ENCODE assay signal across 12 cellular contexts in the genomic region with DNA sequence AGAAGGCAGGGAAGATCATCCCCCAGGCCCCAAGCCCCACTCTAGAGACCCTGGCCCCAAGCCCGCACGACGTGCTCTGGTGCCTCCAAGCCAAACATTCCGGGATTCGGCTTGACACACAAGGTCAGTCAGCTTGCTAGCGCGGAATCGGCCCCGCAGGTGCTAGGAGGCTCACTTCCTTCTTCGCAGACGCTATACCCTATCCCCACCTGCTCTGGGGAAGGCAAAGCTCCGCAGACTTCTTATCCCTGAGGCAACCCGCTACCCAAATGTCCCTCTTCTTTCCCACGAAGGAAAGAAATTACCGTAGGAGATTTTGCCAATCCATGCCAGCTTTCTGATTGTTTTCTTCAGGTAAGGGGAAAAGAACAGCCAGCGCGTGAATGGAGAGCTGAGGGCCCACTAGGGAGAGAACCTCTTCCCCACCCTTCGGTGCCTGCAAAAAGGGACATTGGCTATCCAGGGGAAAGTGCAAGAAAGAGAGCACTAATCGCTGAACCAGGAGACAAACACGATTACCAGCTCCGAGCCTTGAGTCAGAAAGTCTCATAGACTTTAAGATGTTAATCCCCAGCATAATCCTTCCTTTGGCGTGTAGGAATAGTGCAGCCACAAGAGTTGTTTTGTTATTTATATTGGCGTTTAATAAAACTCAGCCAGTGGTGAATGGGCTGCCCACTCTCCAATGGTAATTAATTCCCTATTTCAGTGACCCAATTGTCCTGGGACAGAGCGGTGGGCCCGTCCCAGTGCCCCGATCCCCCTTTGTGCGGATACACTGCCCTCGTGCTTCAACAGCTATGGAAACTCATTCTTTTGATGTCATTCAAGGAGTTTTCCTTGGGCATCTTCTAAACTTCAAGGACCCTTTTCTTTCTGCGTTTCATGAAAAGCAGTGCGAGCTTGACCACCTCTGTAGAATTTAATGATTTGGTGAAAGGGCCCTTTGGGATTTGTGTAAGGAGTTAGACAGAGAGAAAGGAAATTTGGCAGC. TPM values are rescaled to one million over a fixed set of nuclear protein-coding genes. Genes with fewer than 3 reads are reported as not detected.
DNase-seq lines count a peak whose midpoint lies in the region; ATAC-seq and TF ChIP-seq lines count a peak whose summit lies in the region.
"Had no signal": no experiment of that assay in that cellular context is flagged by ENCODE, and none has a peak within 500 bp of the region (broad histone marks: within the 10 kb centered on the region; RNA-seq: fewer than 3 reads in every experiment).

No MANE protein-coding gene starts in this region.

- H3K27me3 ChIP-seq in hepatocyte, result peaks cover 100% of the 10 kb centered on the region
- peaks cover 90% of the 10 kb centered on the region for H3K27me3 ChIP-seq in BE2C

- no peaks in the 10 kb centered on the region for H3K9me3 Mint-ChIP-seq in activated T-cell treated with anti-CD3 and anti-CD28 coated beads, Interleukin-2, amount 50 U/mL, for 72 hours
- H3K9me3 Mint-ChIP-seq in activated T-cell treated with anti-CD3 and anti-CD28 coated beads, Interleukin-2, amount 50 U/mL, for 4 hours, result peaks cover 3% of the 10 kb centered on the region
- no peaks in the 10 kb centered on the region for H3K9me3 Mint-ChIP-seq in stimulated activated naive B cell treated with anti-CD40 and anti-IgM and Interleukin-4, amounts not matched to agents 10 μg/mL and 1 μg/mL and 100 μg/mL, for 72 hours

- H3K4me3 ChIP-seq in hepatocyte (no peak overlapping the region), BE2C (ENCODE audit: low read depth, low read length) (no peak overlapping the region)

- peak overlapping the region; percentile 70 to 81 for H3K4me3 Mint-ChIP-seq in activated T-cell treated with anti-CD3 and anti-CD28 coated beads, Interleukin-2, amount 50 U/mL, for 72 hours
- no peak overlapping the region for H3K4me3 Mint-ChIP-seq in activated T-cell treated with anti-CD3 and anti-CD28 coated beads, Interleukin-2, amount 50 U/mL, for 4 hours
- peak overlapping the region; percentile 70 to 74 for H3K4me3 Mint-ChIP-seq in stimulated activated naive B cell treated with anti-CD40 and anti-IgM and Interleukin-4, amounts not matched to agents 10 μg/mL and 1 μg/mL and 100 μg/mL, for 72 hours

- no peaks in the 10 kb centered on the region for H3K36me3 ChIP-seq in hepatocyte (replicated peaks; ENCODE audit: insufficient read depth, low read depth)
- no peaks in the 10 kb centered on the region for H3K36me3 ChIP-seq in BE2C

- peaks cover 66% of the 10 kb centered on the region for H3K4me1 Mint-ChIP-seq in activated T-cell treated with anti-CD3 and anti-CD28 coated beads, Interleukin-2, amount 50 U/mL, for 72 hours (ENCODE audit: low read depth)
- H3K4me1 Mint-ChIP-seq in activated T-cell treated with anti-CD3 and anti-CD28 coated beads, Interleukin-2, amount 50 U/mL, for 4 hours (ENCODE audit: low read depth), result peaks cover 34% of the 10 kb centered on the region
- peaks cover 24 to 65% of the 10 kb centered on the region in 2 donors for H3K4me1 Mint-ChIP-seq in stimulated activated naive B cell treated with anti-CD40 and anti-IgM and Interleukin-4, amounts not matched to agents 10 μg/mL and 1 μg/mL and 100 μg/mL, for 72 hours

- WGBS in hepatocyte (ENCODE audit: low lambda C conversion rate, missing lambda C conversion rate), result 4% methylated on average over 30 of the region's 30 CpGs

- no peak overlapping the region for H3K27ac Mint-ChIP-seq in activated T-cell treated with anti-CD3 and anti-CD28 coated beads, Interleukin-2, amount 50 U/mL, for 72 hours
- H3K27ac Mint-ChIP-seq in stimulated activated naive B cell treated with anti-CD40 and anti-IgM and Interleukin-4, amounts not matched to agents 10 μg/mL and 1 μg/mL and 100 μg/mL, for 72 hours, result peak overlapping the region; percentile 87

- no peaks in the 10 kb centered on the region for H4K20me1 ChIP-seq in hepatocyte (ENCODE audit: insufficient read depth, poor library complexity, severe bottlenecking)

- no peak for ATAC-seq in activated T-cell treated with anti-CD3 and anti-CD28 coated beads, Interleukin-2, amount 50 U/mL, for 72 hours (replicated peaks in 1 of 2)
- ATAC-seq in activated T-cell treated with anti-CD3 and anti-CD28 coated beads, Interleukin-2, amount 50 U/mL, for 4 hours, result no peak
- ATAC-seq in stimulated activated naive B cell treated with anti-CD40 and anti-IgM and Interleukin-4, amounts not matched to agents 10 μg/mL and 1 μg/mL and 100 μg/mL, for 72 hours (replicated peaks), result peak in 1 of 2 donors; percentile 22
- ATAC-seq in HG03039 (IDR thresholded peaks at IDR 0.05; ENCODE audit: unreplicated experiment), result no peak

- H3K27me3 Mint-ChIP-seq in activated T-cell treated with anti-CD3 and anti-CD28 coated beads, Interleukin-2, amount 50 U/mL, for 72 hours (ENCODE audit: low read depth), result peaks cover 91% of the 10 kb centered on the region
- peaks cover 73% of the 10 kb centered on the region for H3K27me3 Mint-ChIP-seq in activated T-cell treated with anti-CD3 and anti-CD28 coated beads, Interleukin-2, amount 50 U/mL, for 4 hours (ENCODE audit: low read depth)
- H3K27me3 Mint-ChIP-seq in stimulated activated naive B cell treated with anti-CD40 and anti-IgM and Interleukin-4, amounts not matched to agents 10 μg/mL and 1 μg/mL and 100 μg/mL, for 72 hours, result peaks cover 72 to 82% of the 10 kb centered on the region in 2 donors

- H3K4me1 ChIP-seq in hepatocyte (ENCODE audit: insufficient read depth) (peaks cover 18% of the 10 kb centered on the region), BE2C (no peaks in the 10 kb centered on the region)

- H3K4me2 ChIP-seq in hepatocyte, result peak overlapping the region; percentile 61

- H3K27ac ChIP-seq in hepatocyte, result no peak overlapping the region

- TF ChIP-seq CTCF in hepatocyte (IDR thresholded peaks at IDR 0.05; ENCODE audit: poor library complexity), result no peak
- no peak for TF ChIP-seq CTCF in BE2C (IDR thresholded peaks at IDR 0.05; ENCODE audit: low read depth, low read length)

- H3K79me2 ChIP-seq in hepatocyte, result no peaks in the 10 kb centered on the region

- peaks cover 0 to 2% of the 10 kb centered on the region in 2 donors for H3K36me3 Mint-ChIP-seq in activated T-cell treated with anti-CD3 and anti-CD28 coated beads, Interleukin-2, amount 50 U/mL, for 72 hours (ENCODE audit: insufficient read depth in 2 of 2)
- no peaks in the 10 kb centered on the region for H3K36me3 Mint-ChIP-seq in activated T-cell treated with anti-CD3 and anti-CD28 coated beads, Interleukin-2, amount 50 U/mL, for 4 hours (ENCODE audit: insufficient read depth)
- H3K36me3 Mint-ChIP-seq in stimulated activated naive B cell treated with anti-CD40 and anti-IgM and Interleukin-4, amounts not matched to agents 10 μg/mL and 1 μg/mL and 100 μg/mL, for 72 hours, result no peaks in the 10 kb centered on the region

- peak in 1 of 2 donors; percentile 19 for DNase-seq in activated T-cell treated with anti-CD3 and anti-CD28 coated beads, Interleukin-2, amount 50 U/mL, for 72 hours
- no peak for DNase-seq in activated T-cell treated with anti-CD3 and anti-CD28 coated beads, Interleukin-2, amount 50 U/mL, for 4 hours
- DNase-seq in NCI-H82 treated with DMSO at 0.1 percent for 48 hours (lab: John Stamatoyannopoulos, UW; ENCODE audit: unreplicated experiment) (peak; percentile 89), hepatocyte (ENCODE audit: low spot score) (no peak), hypothalamus (lab: John Stamatoyannopoulos, UW) (no peak), BE2C (no peak)
- no peak for DNase-seq in stimulated activated naive B cell treated with anti-CD40 and anti-IgM and Interleukin-4, amounts not matched to agents 10 μg/mL and 1 μg/mL and 100 μg/mL, for 72 hours
- DNase-seq: NCI-H510A treated with DMSO at 0.1 percent for 48 hours, T1000 had no signal

- no peaks in the 10 kb centered on the region for H3K9me2 ChIP-seq in hepatocyte (replicated peaks; ENCODE audit: insufficient read depth)

- no peaks in the 10 kb centered on the region for H3K9me3 ChIP-seq in hepatocyte (ENCODE audit: low read depth)
- H3K9me3 ChIP-seq in BE2C, result no peaks in the 10 kb centered on the region

- H2AFZ ChIP-seq in hepatocyte, result peak overlapping the region; percentile 23

RNA-seq across cellular contexts. Expression of gene NEUROG2, which starts 5.4 kb away (rescaled TPM):
- under 1 TPM; 0.23 to 0.26 TPM for total RNA-seq in activated T-cell treated with anti-CD3 and anti-CD28 coated beads, Interleukin-2, amount 50 U/mL, for 72 hours
- total RNA-seq in activated T-cell treated with anti-CD3 and anti-CD28 coated beads, Interleukin-2, amount 50 U/mL, for 4 hours, result under 1 TPM in 1 of 3 donors, not detected in 2; 0.11 TPM
- 0.20 TPM in 1 of 2 replicates, not detected in the other for total RNA-seq in hepatocyte
- 0.39 TPM in 1 of 2 replicates, not detected in the other for polyA plus RNA-seq in hepatocyte
- not detected for polyA plus RNA-seq in BE2C (2012; ENCODE audit: insufficient read depth, insufficient read length, low read depth)
- total RNA-seq: pulmonary artery endothelial cell had no signal
- polyA plus RNA-seq: BJ had no signal
